Comparison of ENCODE assay signal across 8 cellular contexts in the genomic region with DNA sequence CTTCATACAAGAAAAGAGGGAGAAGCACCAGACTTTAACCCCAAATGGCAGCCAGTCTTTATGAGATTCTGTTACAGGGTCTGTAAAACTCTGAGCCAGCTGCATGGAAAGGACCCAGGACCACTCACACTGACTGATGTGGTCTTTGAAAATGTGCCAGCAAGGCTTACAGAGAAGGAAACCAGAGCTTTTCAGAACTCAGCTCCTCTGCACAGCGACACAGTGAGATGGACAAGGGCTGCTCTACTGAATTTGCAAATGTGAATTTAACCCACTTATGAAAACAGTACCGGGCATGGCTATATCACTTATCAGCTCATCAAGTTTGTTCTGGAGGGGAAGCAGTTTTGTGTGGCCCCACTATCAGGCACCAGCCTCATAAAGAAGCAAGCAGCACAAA.
DNase-seq lines count a peak whose midpoint lies in the region; ATAC-seq, FAIRE-seq and TF ChIP-seq lines count a peak whose summit lies in the region.

No MANE protein-coding gene starts in this region.

- peak overlapping the region; percentile 98 for H3K27ac Mint-ChIP-seq in CD8-positive, alpha-beta T cell
- peak overlapping the region; percentile 85 to 95 for H3K27ac Mint-ChIP-seq in effector memory CD8-positive, alpha-beta T cell

- DNase-seq in CD8-positive, alpha-beta T cell = peak in 6 of 7 experiments; percentile 17 to 65 (median 26)
- DNase-seq in RWPE2 (ENCODE audit: low spot score) = no peak
- DNase-seq in effector memory CD8-positive, alpha-beta T cell = peak; percentile 17 to 35 (median 18)
- DNase-seq in ovary = no peak
- no peak for DNase-seq in GM19239 (ENCODE audit: insufficient read length, low spot score)

- 70 to 85% (median 74%) methylated on average over 2 of the region's 2 CpGs for WGBS in ovary, 3 donors

- peaks cover 3% of the 10 kb centered on the region for H3K36me3 Mint-ChIP-seq in CD8-positive, alpha-beta T cell
- peaks cover 4% of the 10 kb centered on the region for H3K36me3 Mint-ChIP-seq in effector memory CD8-positive, alpha-beta T cell (ENCODE audit: insufficient read depth)

- FAIRE-seq in GM19239 (lab: Jason Lieb, UNC) = no peak

- TF ChIP-seq EP300 in ovary (IDR thresholded peaks at IDR 0.05) = no peak

- intact Hi-C loops in CD8-positive, alpha-beta T cell (cut with DNase I, micrococcal nuclease) = loop anchor here (1.0 to 10.0 kb wide), 12 partner anchors 16 to 850 kb away; partner anchors contain the start of genes TSC22D1 (in 2 of the 2), CCDC122 (in 1 of the 2), GPALPP1 (in 1 of the 2) and GTF2F2 (in 1 of the 2)
- intact Hi-C loops in ovary (cut with DNase I) = no loop called here

- H3K4me1 Mint-ChIP-seq in CD8-positive, alpha-beta T cell (ENCODE audit: low read depth) = peaks cover 51% of the 10 kb centered on the region
- H3K4me1 Mint-ChIP-seq in effector memory CD8-positive, alpha-beta T cell (ENCODE audit: low read depth in 2 of 2) = peaks cover 0 to 10% of the 10 kb centered on the region in 2 donors

- H3K27me3 Mint-ChIP-seq in CD8-positive, alpha-beta T cell (ENCODE audit: low read depth) = peaks cover under 1% of the 10 kb centered on the region
- H3K27me3 Mint-ChIP-seq in effector memory CD8-positive, alpha-beta T cell = peaks cover 12 to 29% of the 10 kb centered on the region in 2 donors

- no peaks in the 10 kb centered on the region for H3K9me3 ChIP-seq in CD8-positive, alpha-beta T cell (ENCODE audit: low read length)
- H3K9me3 ChIP-seq in RWPE2 (ENCODE audit: severe bottlenecking) = no peaks in the 10 kb centered on the region
- no peaks in the 10 kb centered on the region for H3K9me3 ChIP-seq in ovary

- POLR2A ChIA-PET in CD8-positive, alpha-beta T cell (lab: Charles Lee) = interaction anchor here (0.8 to 1.5 kb wide), 4 partner anchors 9 to 167 kb away, joined by 3 to 5 read pairs (median 4); no protein-coding TSS in a partner anchor

- no peak for TF ChIP-seq POLR2A in ovary (IDR thresholded peaks at IDR 0.05)

- TF ChIP-seq CTCF in CD8-positive, alpha-beta T cell (IDR thresholded peaks at IDR 0.05) = no peak
- TF ChIP-seq CTCF in RWPE2 (IDR thresholded peaks at IDR 0.05; ENCODE audit: poor library complexity, severe bottlenecking) (no peak), ovary (IDR thresholded peaks at IDR 0.05) (no peak)

- peaks cover under 1% of the 10 kb centered on the region for H3K9me3 Mint-ChIP-seq in CD8-positive, alpha-beta T cell
- H3K9me3 Mint-ChIP-seq in effector memory CD8-positive, alpha-beta T cell = peaks cover 0 to 5% of the 10 kb centered on the region in 2 donors

- H3K36me3 ChIP-seq in CD8-positive, alpha-beta T cell (ENCODE audit: insufficient read depth, low read length) = no peaks in the 10 kb centered on the region
- H3K36me3 ChIP-seq in RWPE2 (ENCODE audit: low read depth) (no peaks in the 10 kb centered on the region), ovary (no peaks in the 10 kb centered on the region)

- no peaks in the 10 kb centered on the region for H3K27me3 ChIP-seq in CD8-positive, alpha-beta T cell (ENCODE audit: insufficient read depth, low read length)
- H3K27me3 ChIP-seq in RWPE2 (ENCODE audit: insufficient read depth, poor library complexity, severe bottlenecking) (no peaks in the 10 kb centered on the region), ovary (no peaks in the 10 kb centered on the region)

- peak overlapping the region; percentile 73 for H3K4me3 Mint-ChIP-seq in CD8-positive, alpha-beta T cell
- peak overlapping the region; percentile 45 to 69 for H3K4me3 Mint-ChIP-seq in effector memory CD8-positive, alpha-beta T cell

- peaks cover 35% of the 10 kb centered on the region for H3K4me1 ChIP-seq in CD8-positive, alpha-beta T cell (ENCODE audit: insufficient read depth, low read length)
- H3K4me1 ChIP-seq in RWPE2 (ENCODE audit: insufficient read depth, poor library complexity, severe bottlenecking) = peaks cover 11% of the 10 kb centered on the region
- peaks cover 8% of the 10 kb centered on the region for H3K4me1 ChIP-seq in ovary (ENCODE audit: insufficient read depth)

- CTCF ChIA-PET in CD8-positive, alpha-beta T cell (lab: Charles Lee) = interaction anchor here (0.7 to 1.8 kb wide), 4 partner anchors 9 to 163 kb away, joined by 3 to 6 read pairs (median 4); no protein-coding TSS in a partner anchor

- H3K27ac ChIP-seq in CD8-positive, alpha-beta T cell (ENCODE audit: low read depth, low read length) = peak overlapping the region; percentile 81
- peak overlapping the region; percentile 37 for H3K27ac ChIP-seq in RWPE2 (ENCODE audit: poor library complexity, severe bottlenecking)
- H3K27ac ChIP-seq in ovary = peak overlapping the region in 1 of 2 donors; percentile 69

- peak overlapping the region; percentile 34 for H3K4me3 ChIP-seq in CD8-positive, alpha-beta T cell (ENCODE audit: low read depth, low read length)
- H3K4me3 ChIP-seq in RWPE2 (ENCODE audit: severe bottlenecking) (no peak overlapping the region), ovary (peak overlapping the region; percentile 5)

- peak; percentile 53 for ATAC-seq in CD8-positive, alpha-beta T cell
- no peak for ATAC-seq in RWPE2 (ENCODE audit: low read depth)
- ATAC-seq in effector memory CD8-positive, alpha-beta T cell (replicated peaks) = peak; percentile 40
- no peak for ATAC-seq in HG03175 (IDR thresholded peaks at IDR 0.05; ENCODE audit: unreplicated experiment)
- no peak for ATAC-seq in HG03378 (IDR thresholded peaks at IDR 0.05; ENCODE audit: unreplicated experiment)
- no peak for ATAC-seq in GM21360 (IDR thresholded peaks at IDR 0.05; ENCODE audit: unreplicated experiment)

Comparison
In these comparisons a context has a peak if more than half of its experiments do, and no peak if none do; other contexts are left out.
1. ATAC-seq: peak in CD8-positive, alpha-beta T cell (single experiment) and effector memory CD8-positive, alpha-beta T cell (single experiment); none in RWPE2 (single experiment), HG03175 (single experiment), HG03378 (single experiment) and GM21360 (single experiment).
2. DNase-seq: peak in CD8-positive, alpha-beta T cell (6 of 7) and effector memory CD8-positive, alpha-beta T cell (3 of 3); none in RWPE2 (single experiment), ovary (0 of 5) and GM19239 (single experiment).
3. intact Hi-C loops: an anchor here in CD8-positive, alpha-beta T cell (1.0 to 10.0 kb wide); none called in ovary.